27 cellular contexts compared by ENCODE assay signal in genomic region chr5:110442856-110443255, GRCh38.
"Had no signal": no experiment of that assay in that cellular context is flagged by ENCODE, and none has a peak within 500 bp of the region (broad histone marks: within the 10 kb centered on the region; RNA-seq: fewer than 3 reads in every experiment).

No MANE protein-coding gene starts in this region.

- H3K4me3 ChIP-seq: coronary artery, esophagus muscularis mucosa, gastroesophageal sphincter, heart right ventricle, left lung, mucosa of descending colon, prostate gland, right atrium auricular region, stomach, thyroid gland had no signal

- H3K27ac Mint-ChIP-seq: mesothelial cell of epicardium; naive B cell; natural killer cell treated with Interleukin-12 subunit alpha and Interleukin-12 subunit beta and Interleukin-15 and Interleukin-18, amount 100 ng/mL, for 72 hours; stimulated activated naive B cell treated with anti-CD40 and anti-IgM and Interleukin-4, amounts not matched to agents 10 μg/mL and 1 μg/mL and 100 μg/mL, for 72 hours; type B pancreatic cell had no signal

- H3K27ac ChIP-seq: coronary artery, esophagus muscularis mucosa, foreskin keratinocyte, gastroesophageal sphincter, heart right ventricle, left lung, parathyroid adenoma, prostate gland, right atrium auricular region, stomach, thyroid gland had no signal

- H3K4me1 Mint-ChIP-seq: central memory CD8-positive, alpha-beta T cell; mesothelial cell of epicardium; naive B cell; stimulated activated naive B cell treated with anti-CD40 and anti-IgM and Interleukin-4, amounts not matched to agents 10 μg/mL and 1 μg/mL and 100 μg/mL, for 72 hours had no signal

- H3K9me3 Mint-ChIP-seq: central memory CD8-positive, alpha-beta T cell; neural crest cell; stimulated activated naive B cell treated with anti-CD40 and anti-IgM and Interleukin-4, amounts not matched to agents 10 μg/mL and 1 μg/mL and 100 μg/mL, for 72 hours; type B pancreatic cell had no signal

- H3K27me3 ChIP-seq: esophagus muscularis mucosa, gastroesophageal sphincter, heart right ventricle, left lung, right atrium auricular region, stomach, thyroid gland had no signal

- H3K9me3 ChIP-seq: esophagus muscularis mucosa, gastroesophageal sphincter, left lung, mucosa of descending colon, prostate gland, right atrium auricular region, thyroid gland had no signal

- H3K36me3 Mint-ChIP-seq: mesothelial cell of epicardium; naive B cell; natural killer cell treated with Interleukin-12 subunit alpha and Interleukin-12 subunit beta and Interleukin-15 and Interleukin-18, amount 100 ng/mL, for 72 hours; stimulated activated naive B cell treated with anti-CD40 and anti-IgM and Interleukin-4, amounts not matched to agents 10 μg/mL and 1 μg/mL and 100 μg/mL, for 72 hours; type B pancreatic cell had no signal

- ATAC-seq: foreskin keratinocyte, gastroesophageal sphincter, heart right ventricle, left cardiac atrium, left lung, mucosa of descending colon, sciatic nerve had no signal

- H3K36me3 ChIP-seq: esophagus muscularis mucosa, gastroesophageal sphincter, heart right ventricle, left lung, prostate gland, right atrium auricular region, stomach, thyroid gland had no signal

- H3K79me2 ChIP-seq: parathyroid adenoma had no signal

- DNase-seq: dermis blood vessel endothelial cell; effector memory CD4-positive, alpha-beta T cell; foreskin keratinocyte; glutamatergic neuron; heart right ventricle; hippocampal formation; left cardiac atrium; left lung; mammary epithelial cell; mucosa of descending colon; naive B cell; stimulated activated CD4-positive, alpha-beta T cell treated with anti-CD3 and anti-CD28 coated beads, Interleukin-4, amount 100 ng/mL, for 4 hours; stimulated activated naive B cell treated with anti-CD40 and anti-IgM and Interleukin-4, amounts not matched to agents 10 μg/mL and 1 μg/mL and 100 μg/mL, for 72 hours; stomach; thyroid gland had no signal

- H3K27me3 Mint-ChIP-seq: natural killer cell treated with Interleukin-12 subunit alpha and Interleukin-12 subunit beta and Interleukin-15 and Interleukin-18, amount 100 ng/mL, for 72 hours; stimulated activated naive B cell treated with anti-CD40 and anti-IgM and Interleukin-4, amounts not matched to agents 10 μg/mL and 1 μg/mL and 100 μg/mL, for 72 hours had no signal

- H3K9ac ChIP-seq: parathyroid adenoma had no signal

- H3K4me1 ChIP-seq: esophagus muscularis mucosa, foreskin keratinocyte, gastroesophageal sphincter, left lung, parathyroid adenoma, prostate gland, right atrium auricular region, stomach, thyroid gland had no signal

- H3K4me3 Mint-ChIP-seq: central memory CD8-positive, alpha-beta T cell; mesothelial cell of epicardium; natural killer cell treated with Interleukin-12 subunit alpha and Interleukin-12 subunit beta and Interleukin-15 and Interleukin-18, amount 100 ng/mL, for 72 hours; neural crest cell; type B pancreatic cell had no signal
